Comparison of ENCODE assay signal across 11 cellular contexts in genomic region chr2:36964496-36965058, GRCh38. TPM values are rescaled to one million over a fixed set of nuclear protein-coding genes. Genes with fewer than 3 reads are reported as not detected.
DNase-seq lines count a peak whose midpoint lies in the region; ATAC-seq and TF ChIP-seq lines count a peak whose summit lies in the region.
"Had no signal": no experiment of that assay in that cellular context is flagged by ENCODE, and none has a peak within 500 bp of the region (broad histone marks: within the 10 kb centered on the region; RNA-seq: fewer than 3 reads in every experiment).

No MANE protein-coding gene starts in this region.

- no peak overlapping the region for H3K9ac ChIP-seq in stomach smooth muscle (ENCODE audit: low read length in 2 of 2)

- no peak for TF ChIP-seq CTCF in activated CD8-positive, alpha-beta T cell treated with anti-CD3 and anti-CD28 coated beads for 36 hours (IDR thresholded peaks at IDR 0.05)
- TF ChIP-seq CTCF in hepatocyte (IDR thresholded peaks at IDR 0.05; ENCODE audit: poor library complexity) = no peak

- WGBS in hepatocyte (ENCODE audit: low lambda C conversion rate, missing lambda C conversion rate) = 69% methylated on average over 5 of the region's 5 CpGs

- peaks cover 44% of the 10 kb centered on the region for H3K4me1 Mint-ChIP-seq in activated naive CD4-positive, alpha-beta T cell treated with anti-CD3 and anti-CD28 coated beads for 36 hours (ENCODE audit: low read depth)
- peaks cover 35% of the 10 kb centered on the region for H3K4me1 Mint-ChIP-seq in activated CD8-positive, alpha-beta T cell treated with anti-CD3 and anti-CD28 coated beads for 36 hours (ENCODE audit: low read depth)

- H3K9me3 ChIP-seq in hepatocyte (ENCODE audit: low read depth) (no peaks in the 10 kb centered on the region), stomach smooth muscle (ENCODE audit: control insufficient read depth in 2 of 2, low read length in 2 of 2) (no peaks in the 10 kb centered on the region)

- no peaks in the 10 kb centered on the region for H3K9me3 Mint-ChIP-seq in activated naive CD4-positive, alpha-beta T cell treated with anti-CD3 and anti-CD28 coated beads for 36 hours
- no peaks in the 10 kb centered on the region for H3K9me3 Mint-ChIP-seq in activated CD8-positive, alpha-beta T cell treated with anti-CD3 and anti-CD28 coated beads for 36 hours

- ATAC-seq in activated CD8-positive, alpha-beta T cell treated with anti-CD3 and anti-CD28 coated beads for 36 hours = no peak

- POLR2A ChIA-PET in activated CD8-positive, alpha-beta T cell treated with anti-CD3 and anti-CD28 coated beads for 36 hours (lab: Charles Lee) = interaction anchor here (0.6 kb wide), 1 partner anchor 26 kb away, joined by 3 read pairs; no protein-coding TSS in a partner anchor

- H3K4me2 ChIP-seq in hepatocyte = peak overlapping the region; percentile 80

- no peaks in the 10 kb centered on the region for H4K20me1 ChIP-seq in hepatocyte (ENCODE audit: insufficient read depth, poor library complexity, severe bottlenecking)

- H3K27me3 ChIP-seq in hepatocyte (no peaks in the 10 kb centered on the region), stomach smooth muscle (ENCODE audit: control insufficient read depth in 1 of 2, insufficient read depth in 2 of 2, low read length in 2 of 2) (no peaks in the 10 kb centered on the region)

- peak overlapping the region; percentile 94 for H3K4me3 Mint-ChIP-seq in activated naive CD4-positive, alpha-beta T cell treated with anti-CD3 and anti-CD28 coated beads for 36 hours
- H3K4me3 Mint-ChIP-seq in activated CD8-positive, alpha-beta T cell treated with anti-CD3 and anti-CD28 coated beads for 36 hours = peak overlapping the region; percentile 97

- no peak overlapping the region for H2AFZ ChIP-seq in hepatocyte

- in situ Hi-C loops in ACHN (cut with HindIII; ENCODE audit: low pct_ligation_motif_present, low pct_unique_long_range_greater_than_20kb, low sequenced_read_pairs) = no loop called here

- H3K36me3 Mint-ChIP-seq in activated naive CD4-positive, alpha-beta T cell treated with anti-CD3 and anti-CD28 coated beads for 36 hours (ENCODE audit: low read depth) = peaks cover 4% of the 10 kb centered on the region
- H3K36me3 Mint-ChIP-seq in activated CD8-positive, alpha-beta T cell treated with anti-CD3 and anti-CD28 coated beads for 36 hours (ENCODE audit: low read depth) = peaks cover 7% of the 10 kb centered on the region

- H3K79me2 ChIP-seq in hepatocyte = peaks cover 47% of the 10 kb centered on the region

- H3K27ac ChIP-seq in hepatocyte (peak overlapping the region; percentile 96), stomach smooth muscle (ENCODE audit: low read length) (no peak overlapping the region)
- H3K27ac ChIP-seq: WERI-Rb-1 had no signal

- intact Hi-C loops in activated naive CD4-positive, alpha-beta T cell treated with anti-CD3 and anti-CD28 coated beads for 36 hours (cut with micrococcal nuclease) = loop anchor here (5.0 to 10.0 kb wide), 3 partner anchors 367 to 722 kb away; partner anchors contain the start of gene FEZ2
- intact Hi-C loops in activated CD8-positive, alpha-beta T cell treated with anti-CD3 and anti-CD28 coated beads for 36 hours (cut with micrococcal nuclease) = no loop called here

- H3K4me3 ChIP-seq in hepatocyte (no peak overlapping the region), stomach smooth muscle (ENCODE audit: low read length in 2 of 2) (peak overlapping the region; percentile 31 to 97)

- no peaks in the 10 kb centered on the region for H3K36me3 ChIP-seq in hepatocyte (replicated peaks; ENCODE audit: insufficient read depth, low read depth)
- no peaks in the 10 kb centered on the region for H3K36me3 ChIP-seq in stomach smooth muscle (ENCODE audit: control insufficient read depth in 2 of 2, insufficient read depth in 2 of 2, low read length in 2 of 2)

- H3K4me1 ChIP-seq in hepatocyte (ENCODE audit: insufficient read depth) (peaks cover 9% of the 10 kb centered on the region), stomach smooth muscle (ENCODE audit: control insufficient read depth, insufficient read depth, low read length) (peaks cover 6% of the 10 kb centered on the region)

- peak overlapping the region; percentile 6 for H3K27ac Mint-ChIP-seq in activated naive CD4-positive, alpha-beta T cell treated with anti-CD3 and anti-CD28 coated beads for 36 hours
- H3K27ac Mint-ChIP-seq in activated CD8-positive, alpha-beta T cell treated with anti-CD3 and anti-CD28 coated beads for 36 hours = no peak overlapping the region

- H3K9me2 ChIP-seq in hepatocyte (replicated peaks; ENCODE audit: insufficient read depth) = no peaks in the 10 kb centered on the region

- CTCF ChIA-PET in activated naive CD4-positive, alpha-beta T cell treated with anti-CD3 and anti-CD28 coated beads for 36 hours (lab: Charles Lee) = no interaction called here
- CTCF ChIA-PET in activated CD8-positive, alpha-beta T cell treated with anti-CD3 and anti-CD28 coated beads for 36 hours (lab: Charles Lee) = no interaction called here

- H3K27me3 Mint-ChIP-seq in activated naive CD4-positive, alpha-beta T cell treated with anti-CD3 and anti-CD28 coated beads for 36 hours (ENCODE audit: low read depth) = no peaks in the 10 kb centered on the region
- H3K27me3 Mint-ChIP-seq in activated CD8-positive, alpha-beta T cell treated with anti-CD3 and anti-CD28 coated beads for 36 hours = no peaks in the 10 kb centered on the region

- DNase-seq in activated naive CD4-positive, alpha-beta T cell treated with anti-CD3 and anti-CD28 coated beads for 36 hours = no peak
- no peak for DNase-seq in activated naive CD4-positive, alpha-beta T cell treated with anti-CD3 and anti-CD28 coated beads, Interleukin-2, amount 50 U/mL, for 16 hours
- DNase-seq in activated CD8-positive, alpha-beta T cell treated with anti-CD3 and anti-CD28 coated beads for 36 hours = no peak
- no peak for DNase-seq in hepatocyte (ENCODE audit: low spot score)
- no peak for DNase-seq in NCI-H2227 (lab: John Stamatoyannopoulos, UW; ENCODE audit: unreplicated experiment)
- DNase-seq in ACHN = no peak
- DNase-seq in NCI-H1436 treated with DMSO at 0.1 percent for 48 hours (lab: John Stamatoyannopoulos, UW) = no peak
- DNase-seq: COR-L47; effector CD8-positive, alpha-beta T cell; WERI-Rb-1 had no signal

RNA-seq across cellular contexts. Expression of gene STRN, which starts 1.8 kb away (rescaled TPM):
- 10 to 100 TPM; 19.3 to 22.2 TPM for total RNA-seq in activated naive CD4-positive, alpha-beta T cell treated with anti-CD3 and anti-CD28 coated beads for 36 hours
- 10 to 100 TPM; 24.0 to 25.9 TPM for total RNA-seq in activated CD8-positive, alpha-beta T cell treated with anti-CD3 and anti-CD28 coated beads for 36 hours
- total RNA-seq in hepatocyte = 13.9 and 14.1 TPM in 2 replicates
- polyA plus RNA-seq in hepatocyte = 4.4 TPM in 2 replicates
